Comparison of ENCODE assay signal across 8 cellular contexts in genomic region chr17:75077072-75077489, GRCh38. TPM values are rescaled to one million over a fixed set of nuclear protein-coding genes. Genes with fewer than 3 reads are reported as not detected.
DNase-seq lines count a peak whose midpoint lies in the region; ATAC-seq and TF ChIP-seq lines count a peak whose summit lies in the region.

No MANE protein-coding gene starts in this region.

- H3K27me3 Mint-ChIP-seq in activated naive CD4-positive, alpha-beta T cell treated with anti-CD3 and anti-CD28 coated beads, Interleukin-2, amount 50 U/mL, for 24 hours, result no peaks in the 10 kb centered on the region
- H3K27me3 Mint-ChIP-seq in central memory CD8-positive, alpha-beta T cell, result no peaks in the 10 kb centered on the region

- intact Hi-C loops in mucosa of descending colon (cut with DNase I, micrococcal nuclease), result no loop called here

- WGBS in upper lobe of left lung, 2 donors, result 79 to 83% methylated on average over 1 to 9 of the region's 30 CpGs

- no peaks in the 10 kb centered on the region for H3K36me3 Mint-ChIP-seq in activated naive CD4-positive, alpha-beta T cell treated with anti-CD3 and anti-CD28 coated beads, Interleukin-2, amount 50 U/mL, for 24 hours
- H3K36me3 Mint-ChIP-seq in central memory CD8-positive, alpha-beta T cell (ENCODE audit: insufficient read depth), result peaks cover 2% of the 10 kb centered on the region

- H3K4me1 Mint-ChIP-seq in activated naive CD4-positive, alpha-beta T cell treated with anti-CD3 and anti-CD28 coated beads, Interleukin-2, amount 50 U/mL, for 24 hours, result peaks cover 7% of the 10 kb centered on the region
- no peaks in the 10 kb centered on the region for H3K4me1 Mint-ChIP-seq in central memory CD8-positive, alpha-beta T cell

- no peaks in the 10 kb centered on the region for H3K9me3 Mint-ChIP-seq in activated naive CD4-positive, alpha-beta T cell treated with anti-CD3 and anti-CD28 coated beads, Interleukin-2, amount 50 U/mL, for 24 hours
- H3K9me3 Mint-ChIP-seq in central memory CD8-positive, alpha-beta T cell, result no peaks in the 10 kb centered on the region

- H3K9me3 ChIP-seq in mucosa of descending colon (no peaks in the 10 kb centered on the region), upper lobe of left lung (no peaks in the 10 kb centered on the region)

- H3K36me3 ChIP-seq in mucosa of descending colon (ENCODE audit: low read depth) (no peaks in the 10 kb centered on the region), upper lobe of left lung (no peaks in the 10 kb centered on the region)

- H3K4me3 ChIP-seq in mucosa of descending colon, result no peak overlapping the region
- H3K4me3 ChIP-seq in upper lobe of left lung, result peak overlapping the region in 3 of 4 donors; percentile 25 to 53 (median 49)

- no peaks in the 10 kb centered on the region for H3K27me3 ChIP-seq in upper lobe of left lung

- TF ChIP-seq EP300 in upper lobe of left lung (IDR thresholded peaks at IDR 0.05), result no peak

- H3K4me1 ChIP-seq in mucosa of descending colon (ENCODE audit: low read depth) (peaks cover 46% of the 10 kb centered on the region), upper lobe of left lung (peaks cover 33 to 46% (median 37%) of the 10 kb centered on the region in 4 donors)

- H3K27ac Mint-ChIP-seq in activated naive CD4-positive, alpha-beta T cell treated with anti-CD3 and anti-CD28 coated beads, Interleukin-2, amount 50 U/mL, for 24 hours, result peak overlapping the region; percentile 62
- H3K27ac Mint-ChIP-seq in central memory CD8-positive, alpha-beta T cell (ENCODE audit: low read depth), result peak overlapping the region; percentile 53

- ATAC-seq in central memory CD8-positive, alpha-beta T cell (replicated peaks; ENCODE audit: extremely low read depth, poor library complexity, severe bottlenecking), result no peak
- peak; percentile 38 for ATAC-seq in mucosa of descending colon
- ATAC-seq in upper lobe of left lung (ENCODE audit: low FRiP score in 2 of 2), result peak in 1 of 2 donors; percentile 25
- no peak for ATAC-seq in GM18858 (IDR thresholded peaks at IDR 0.05; ENCODE audit: unreplicated experiment)
- ATAC-seq in GM18502 (IDR thresholded peaks at IDR 0.05; ENCODE audit: poor library complexity, unreplicated experiment), result no peak

- H3K27ac ChIP-seq in upper lobe of left lung, result peak overlapping the region; percentile 84 to 90 (median 88)

- DNase-seq in activated naive CD4-positive, alpha-beta T cell treated with Interleukin-2 at 50 U/mL for 16 hours, result no peak
- DNase-seq in central memory CD8-positive, alpha-beta T cell (ENCODE audit: low spot score in 2 of 2), result no peak
- DNase-seq in mucosa of descending colon (peak; percentile 67 to 83 (median 82)), upper lobe of left lung (no peak), GM19240 (ENCODE audit: insufficient read length, low spot score) (no peak)

- TF ChIP-seq POLR2A in upper lobe of left lung (IDR thresholded peaks at IDR 0.05), result no peak

- H3K4me3 Mint-ChIP-seq in activated naive CD4-positive, alpha-beta T cell treated with anti-CD3 and anti-CD28 coated beads, Interleukin-2, amount 50 U/mL, for 24 hours, result peak overlapping the region; percentile 75
- H3K4me3 Mint-ChIP-seq in central memory CD8-positive, alpha-beta T cell, result peak overlapping the region; percentile 73

- TF ChIP-seq CTCF in mucosa of descending colon (IDR thresholded peaks at IDR 0.05) (no peak), upper lobe of left lung (IDR thresholded peaks at IDR 0.05) (no peak)

RNA-seq across cellular contexts. Expression of gene SLC16A5, which starts 10.7 kb away (rescaled TPM):
- total RNA-seq in mucosa of descending colon, result 10 to 100 TPM; 18.2 to 58.8 (median 26.4) TPM
- 100 to 1,000 TPM in 4 of 6 donors, 10 to 100 TPM in 2; 40.6 to 234 (median 123) TPM for total RNA-seq in upper lobe of left lung

RNA-seq across cellular contexts. Expression of gene KCTD2, which starts 30.1 kb away (rescaled TPM):
- total RNA-seq in mucosa of descending colon, result 10 to 100 TPM; 19.1 to 30.0 (median 21.2) TPM
- total RNA-seq in upper lobe of left lung, result 10 to 100 TPM; 17.8 to 26.1 (median 22.9) TPM

RNA-seq across cellular contexts. Expression of gene ATP5PD, which starts 30.3 kb away (rescaled TPM):
- 100 to 1,000 TPM; 292 to 362 (median 338) TPM for total RNA-seq in mucosa of descending colon
- 100 to 1,000 TPM; 126 to 198 (median 186) TPM for total RNA-seq in upper lobe of left lung

RNA-seq across cellular contexts. Expression of gene ARMC7, which starts 32.7 kb away (rescaled TPM):
- total RNA-seq in mucosa of descending colon, result 10 to 100 TPM; 16.7 to 24.3 (median 18.3) TPM
- total RNA-seq in upper lobe of left lung, result 10 to 100 TPM in 5 of 6 donors, 1 to 10 TPM in 1; 7.3 to 29.5 (median 16.6) TPM

RNA-seq across cellular contexts. Expression of gene NT5C, which starts 54.5 kb away (rescaled TPM):
- 10 to 100 TPM; 57.2 to 97.6 (median 75.4) TPM for total RNA-seq in mucosa of descending colon
- 100 to 1,000 TPM in 2 of 6 donors, 10 to 100 TPM in 4; 46.4 to 113 (median 76.6) TPM for total RNA-seq in upper lobe of left lung

Comparison
In these comparisons a context has a peak if more than half of its experiments do, and no peak if none do; other contexts are left out.
1. DNase-seq: peak in mucosa of descending colon (3 of 3); none in activated naive CD4-positive, alpha-beta T cell treated with Interleukin-2 at 50 U/mL for 16 hours (single experiment), central memory CD8-positive, alpha-beta T cell (0 of 2), upper lobe of left lung (0 of 2) and GM19240 (single experiment).